ENCODE assay signal across 8 cellular contexts in the genomic region with DNA sequence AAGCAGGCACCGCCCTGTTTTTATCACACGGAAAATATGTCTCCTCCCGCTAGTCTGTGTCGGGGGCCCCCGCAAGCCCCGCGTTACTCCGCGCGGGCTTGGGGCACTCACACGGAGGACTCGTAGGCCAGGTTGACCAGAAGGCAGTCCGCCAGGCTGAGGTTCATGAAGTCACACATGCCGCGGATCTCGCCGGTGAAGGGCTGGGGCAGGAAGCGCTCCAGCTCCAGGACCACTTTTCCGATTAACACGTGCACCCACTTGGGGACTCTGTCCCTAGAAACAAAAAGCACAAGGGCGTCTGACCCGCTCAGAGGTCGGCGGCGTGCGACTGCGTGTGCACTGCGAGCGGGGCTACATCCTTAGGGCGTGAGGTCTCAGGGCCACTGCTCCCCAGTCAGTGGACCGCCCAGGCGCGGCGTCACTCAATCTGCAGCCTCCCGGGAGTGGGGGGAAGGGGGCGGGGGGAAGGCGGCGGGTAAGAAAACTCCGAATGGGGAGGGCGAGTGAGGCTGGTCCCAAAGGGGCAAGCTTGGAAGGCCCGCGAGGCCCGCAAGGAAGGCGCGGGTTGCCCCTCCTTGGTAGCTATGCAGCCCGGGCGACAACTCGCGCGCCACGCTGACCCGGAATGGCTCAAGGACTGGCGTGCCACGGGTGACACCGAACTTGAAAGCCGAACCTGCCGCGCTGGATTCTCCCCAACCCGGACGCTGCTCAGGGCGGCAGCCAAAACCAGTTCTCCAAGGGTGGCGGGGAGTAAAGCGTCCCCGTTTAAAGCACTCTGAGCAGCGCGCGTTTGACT. TPM values are rescaled to one million over a fixed set of nuclear protein-coding genes. Genes with fewer than 3 reads are reported as not detected.
DNase-seq lines count a peak whose midpoint lies in the region; ATAC-seq lines count a peak whose summit lies in the region.

No MANE protein-coding gene starts in this region.

- DNase-seq in NCI-H82 (lab: John Stamatoyannopoulos, UW), result peak; percentile 68
- no peak for DNase-seq in NCI-H82 treated with DMSO at 0.1 percent for 48 hours (lab: John Stamatoyannopoulos, UW; ENCODE audit: unreplicated experiment)
- DNase-seq in NCI-H2171 (lab: John Stamatoyannopoulos, UW), result peak; percentile 28
- peak; percentile 86 for DNase-seq in activated CD8-positive, alpha-beta T cell treated with anti-CD3 and anti-CD28 coated beads, Interleukin-2, amount 10 ng/mL, durations not matched to agents 7 days and 5 days
- DNase-seq in effector CD4-positive, alpha-beta T cell, result peak; percentile 67
- DNase-seq in memory B cell (ENCODE audit: low spot score in 2 of 2), result peak; percentile 49 to 66
- peak; percentile 51 for DNase-seq in stimulated activated CD8-positive, alpha-beta memory T cell treated with anti-CD3 and anti-CD28 coated beads, Interleukin-12 subunit alpha, Interleukin-12 subunit beta, amount 100 ng/mL, for 24 hours (ENCODE audit: extremely low read depth)

- peak overlapping the region; percentile 99 for H3K27ac Mint-ChIP-seq in activated CD8-positive, alpha-beta T cell treated with anti-CD3 and anti-CD28 coated beads, Interleukin-2, amount 10 ng/mL, durations not matched to agents 7 days and 5 days
- H3K27ac Mint-ChIP-seq in memory B cell, result peak overlapping the region; percentile 84

- POLR2A ChIA-PET in activated CD8-positive, alpha-beta T cell treated with anti-CD3 and anti-CD28 coated beads, Interleukin-2, amount 10 ng/mL, durations not matched to agents 7 days and 5 days (lab: Charles Lee), result interaction anchor here (0.6 to 2.2 kb wide), 6 partner anchors 10 to 266 kb away, joined by 3 to 9 read pairs (median 4); no protein-coding TSS in a partner anchor

- H3K4me3 Mint-ChIP-seq in activated CD8-positive, alpha-beta T cell treated with anti-CD3 and anti-CD28 coated beads, Interleukin-2, amount 10 ng/mL, durations not matched to agents 7 days and 5 days, result peak overlapping the region; percentile 97
- H3K4me3 Mint-ChIP-seq in memory B cell, result peak overlapping the region; percentile 98

- H3K4me1 Mint-ChIP-seq in activated CD8-positive, alpha-beta T cell treated with anti-CD3 and anti-CD28 coated beads, Interleukin-2, amount 10 ng/mL, durations not matched to agents 7 days and 5 days (ENCODE audit: low read depth), result peaks cover 21% of the 10 kb centered on the region
- peaks cover 7% of the 10 kb centered on the region for H3K4me1 Mint-ChIP-seq in memory B cell

- CTCF ChIA-PET in activated CD8-positive, alpha-beta T cell treated with anti-CD3 and anti-CD28 coated beads, Interleukin-2, amount 10 ng/mL, durations not matched to agents 7 days and 5 days (lab: Charles Lee), result interaction anchor here (0.7 to 2.0 kb wide), 6 partner anchors 13 to 240 kb away, joined by 3 to 7 read pairs (median 4); a partner anchor contains a TSS

- ATAC-seq in HG02678 (IDR thresholded peaks at IDR 0.05; ENCODE audit: unreplicated experiment), result peak; percentile 55
- peak; percentile 77 for ATAC-seq in activated CD8-positive, alpha-beta T cell treated with anti-CD3 and anti-CD28 coated beads, Interleukin-2, amount 10 ng/mL, durations not matched to agents 7 days and 5 days
- ATAC-seq in memory B cell (ENCODE audit: low read depth), result peak; percentile 57

- no peaks in the 10 kb centered on the region for H3K9me3 Mint-ChIP-seq in activated CD8-positive, alpha-beta T cell treated with anti-CD3 and anti-CD28 coated beads, Interleukin-2, amount 10 ng/mL, durations not matched to agents 7 days and 5 days (ENCODE audit: insufficient read depth)
- no peaks in the 10 kb centered on the region for H3K9me3 Mint-ChIP-seq in memory B cell

- H3K27me3 Mint-ChIP-seq in activated CD8-positive, alpha-beta T cell treated with anti-CD3 and anti-CD28 coated beads, Interleukin-2, amount 10 ng/mL, durations not matched to agents 7 days and 5 days (ENCODE audit: low read depth), result no peaks in the 10 kb centered on the region
- H3K27me3 Mint-ChIP-seq in memory B cell, result no peaks in the 10 kb centered on the region

- peaks cover 30% of the 10 kb centered on the region for H3K36me3 Mint-ChIP-seq in activated CD8-positive, alpha-beta T cell treated with anti-CD3 and anti-CD28 coated beads, Interleukin-2, amount 10 ng/mL, durations not matched to agents 7 days and 5 days (ENCODE audit: low read depth)
- H3K36me3 Mint-ChIP-seq in memory B cell, result peaks cover 2% of the 10 kb centered on the region

RNA-seq across cellular contexts. Expression of a gene that starts 0.7 kb away (rescaled TPM):
- 10 to 100 TPM; 31.7 to 33.7 TPM for total RNA-seq in activated CD8-positive, alpha-beta T cell treated with anti-CD3 and anti-CD28 coated beads, Interleukin-2, amount 10 ng/mL, durations not matched to agents 7 days and 5 days

RNA-seq across cellular contexts. Expression of a gene that starts 37.8 kb away (rescaled TPM):
- total RNA-seq in activated CD8-positive, alpha-beta T cell treated with anti-CD3 and anti-CD28 coated beads, Interleukin-2, amount 10 ng/mL, durations not matched to agents 7 days and 5 days, result under 1 TPM in 1 of 2 experiments, not detected in 1; 0.65 TPM

RNA-seq across cellular contexts. Expression of a gene that starts 50.7 kb away (rescaled TPM):
- total RNA-seq in activated CD8-positive, alpha-beta T cell treated with anti-CD3 and anti-CD28 coated beads, Interleukin-2, amount 10 ng/mL, durations not matched to agents 7 days and 5 days, result 10 to 100 TPM; 44.8 to 45.6 TPM
